Comparison of ENCODE assay signal across 25 cellular contexts in genomic region chr4:158847535-158847934, GRCh38.
"Had no signal": no experiment of that assay in that cellular context is flagged by ENCODE, and none has a peak within 500 bp of the region (broad histone marks: within the 10 kb centered on the region; RNA-seq: fewer than 3 reads in every experiment).

No MANE protein-coding gene starts in this region.

- ATAC-seq: foreskin keratinocyte, gastroesophageal sphincter, left cardiac atrium, left lung, natural killer cell had no signal

- H3K9me3 ChIP-seq: colonic mucosa, esophagus muscularis mucosa, gastroesophageal sphincter, heart left ventricle, left lung, lower lobe of right lung, prostate gland, sigmoid colon, thoracic aorta, tibial nerve, upper lobe of left lung, uterus had no signal

- H3K9me3 Mint-ChIP-seq: natural killer cell had no signal

- H3K36me3 Mint-ChIP-seq: natural killer cell had no signal

- DNase-seq: central memory CD4-positive, alpha-beta T cell; colonic mucosa; dermis blood vessel endothelial cell; effector memory CD4-positive, alpha-beta T cell; foreskin keratinocyte; heart left ventricle; hippocampal formation; left cardiac atrium; left lung; lower lobe of right lung; natural killer cell; right cardiac atrium; sigmoid colon; stimulated activated CD4-positive, alpha-beta T cell treated with anti-CD3 and anti-CD28 coated beads, Interleukin-2, amount 100 ng/mL, for 24 hours; stimulated activated CD4-positive, alpha-beta T cell treated with anti-CD3 and anti-CD28 coated beads, Interleukin-4, amount 100 ng/mL, for 24 hours; stimulated activated naive CD4-positive, alpha-beta T cell treated with Interleukin-2 at 50 U/mL for 16 hours; upper lobe of left lung; uterus had no signal

- H3K4me3 ChIP-seq: colonic mucosa, esophagus muscularis mucosa, gastroesophageal sphincter, heart left ventricle, left lung, lower lobe of right lung, prostate gland, sigmoid colon, thoracic aorta, tibial nerve, upper lobe of left lung, uterus had no signal

- H3K36me3 ChIP-seq: colonic mucosa, prostate gland, uterus had no signal

- H3K4me1 ChIP-seq: colonic mucosa, foreskin keratinocyte, prostate gland, uterus had no signal

- H3K27me3 ChIP-seq: colonic mucosa, esophagus muscularis mucosa, foreskin keratinocyte, gastroesophageal sphincter, heart left ventricle, left lung, sigmoid colon, tibial nerve, upper lobe of left lung, uterus had no signal

- H3K4me3 Mint-ChIP-seq: natural killer cell had no signal

- H3K27ac ChIP-seq: colonic mucosa, esophagus muscularis mucosa, foreskin keratinocyte, gastroesophageal sphincter, left lung, lower lobe of right lung, prostate gland, sigmoid colon, thoracic aorta, tibial nerve, upper lobe of left lung, uterus had no signal

- FAIRE-seq: endothelial cell of umbilical vein, islet of Langerhans had no signal
